In the genomic region with DNA sequence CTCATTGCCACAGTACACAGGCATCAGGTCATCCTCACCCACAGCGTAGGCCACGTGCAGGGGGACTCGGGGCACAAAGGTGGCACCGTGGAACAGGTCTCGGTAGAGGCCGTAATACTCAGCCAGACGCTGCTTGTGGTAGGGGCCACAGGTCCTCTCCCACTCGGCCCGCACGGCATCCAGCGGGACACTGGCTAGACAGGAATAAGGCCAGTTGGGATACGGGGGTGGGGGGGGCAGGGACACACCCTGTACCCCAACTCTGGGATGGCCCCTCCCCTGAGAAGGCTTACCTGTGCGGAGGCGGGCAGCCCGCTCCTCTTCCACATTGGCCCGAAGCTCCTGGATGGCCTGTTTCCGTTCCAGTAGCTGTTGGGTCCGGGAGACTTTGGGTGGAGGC, we compare ENCODE assay signal across 19 cellular contexts.
"Had no signal": no experiment of that assay in that cellular context is flagged by ENCODE, and none has a peak within 500 bp of the region (broad histone marks: within the 10 kb centered on the region; RNA-seq: fewer than 3 reads in every experiment).

No MANE protein-coding gene starts in this region.

- H3K4me3 ChIP-seq: heart right ventricle, ovary, upper lobe of left lung, vagina had no signal

- H3K9me3 ChIP-seq: heart right ventricle, ovary, upper lobe of left lung, vagina had no signal

- H3K27me3 ChIP-seq: heart right ventricle, ovary, upper lobe of left lung, vagina had no signal

- DNase-seq: effector memory CD4-positive, alpha-beta T cell; heart right ventricle; hypothalamus; mesendoderm; naive B cell; nephron progenitor cell; stimulated activated CD4-positive, alpha-beta T cell treated with anti-CD3 and anti-CD28 coated beads, Interleukin-15, amount 100 ng/mL, for 24 hours; stimulated activated CD4-positive, alpha-beta T cell treated with anti-CD3 and anti-CD28 coated beads, Interleukin-1b, Interleukin-23, amount 100 ng/mL, for 48 hours; stimulated activated CD4-positive, alpha-beta T cell treated with anti-CD3 and anti-CD28 coated beads, Interleukin-4, amount 100 ng/mL, for 4 hours; stimulated activated naive CD4-positive, alpha-beta T cell; upper lobe of left lung had no signal

- H3K36me3 ChIP-seq: ovary had no signal

- H3K9me3 Mint-ChIP-seq: naive B cell, nephron progenitor cell had no signal

- H3K4me3 Mint-ChIP-seq: nephron progenitor cell had no signal

- H3K27me3 Mint-ChIP-seq: naive B cell, progenitor cell of endocrine pancreas had no signal

- FAIRE-seq: endometrium, frontal cortex, islet of Langerhans had no signal

- H3K27ac Mint-ChIP-seq: nephron progenitor cell, progenitor cell of endocrine pancreas had no signal

- ATAC-seq: esophagus mucosa, heart right ventricle, right cardiac atrium had no signal

- H3K27ac ChIP-seq: heart right ventricle, ovary, upper lobe of left lung, vagina had no signal
